ENCODE assay signal across 11 cellular contexts in genomic region chrX:153435845-153436244, GRCh38. TPM values are rescaled to one million over a fixed set of nuclear protein-coding genes. Genes with fewer than 3 reads are reported as not detected.
"Had no signal": no experiment of that assay in that cellular context is flagged by ENCODE, and none has a peak within 500 bp of the region (broad histone marks: within the 10 kb centered on the region; RNA-seq: fewer than 3 reads in every experiment).

No MANE protein-coding gene starts in this region.

- FAIRE-seq: HepG2 had no signal

- H3K36me3 ChIP-seq: HAP-1 had no signal

- H3K4me1 ChIP-seq: HAP-1 had no signal

- DNase-seq: GM23248, GOT3, H7, HFFc6, KG1 had no signal

- H3K27ac ChIP-seq: GM23248, HL-60 had no signal

- ATAC-seq: HCT116, HepG2 had no signal

- H3K4me3 ChIP-seq: GM23248, HAP-1 had no signal

- H3K9me3 ChIP-seq: HAP-1 had no signal

- H3K9ac ChIP-seq: GM23248 had no signal

- H2AFZ ChIP-seq: GM23248 had no signal

RNA-seq across cellular contexts. Expression of gene ZFP92, which starts 24.6 kb away (rescaled TPM):
- total RNA-seq: H4, H7 had no signal
- polyA plus RNA-seq: GM23248, HepG2 had no signal

RNA-seq across cellular contexts. Expression of gene PNMA6E, which starts 34.7 kb away (rescaled TPM):
- total RNA-seq: GM23248, H4, H7, HepG2, HFFc6 had no signal
- polyA plus RNA-seq: GM23248, HepG2, IgD-negative memory B cell had no signal

RNA-seq across cellular contexts. Expression of gene BGN, which starts 58.9 kb away (rescaled TPM):
- total RNA-seq: H4 had no signal
- polyA plus RNA-seq: IgD-negative memory B cell had no signal
